In the genomic region with DNA sequence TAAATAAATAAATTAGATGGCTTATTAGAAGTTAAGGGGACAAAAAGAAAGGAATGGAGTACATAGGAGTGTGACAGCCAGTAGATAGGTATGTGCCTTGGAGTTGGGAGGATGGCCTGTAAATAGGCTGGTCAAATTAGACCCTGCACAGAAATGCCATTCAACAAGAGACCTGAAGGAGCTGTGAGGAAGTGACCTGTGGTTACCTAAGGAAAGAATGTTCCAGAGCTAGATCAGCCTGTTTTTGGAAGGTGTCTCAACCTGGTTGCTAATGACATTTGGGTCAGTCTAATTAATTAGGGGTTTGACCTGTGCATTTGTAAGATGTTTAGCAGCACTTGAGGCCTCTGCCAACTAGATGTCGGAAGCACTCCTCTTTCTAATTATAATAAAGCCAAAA, we compare ENCODE assay signal across 27 cellular contexts.
"Had no signal": no experiment of that assay in that cellular context is flagged by ENCODE, and none has a peak within 500 bp of the region (broad histone marks: within the 10 kb centered on the region; RNA-seq: fewer than 3 reads in every experiment).

No MANE protein-coding gene starts in this region.

- H3K9me3 ChIP-seq: esophagus muscularis mucosa, heart right ventricle, lower lobe of right lung, mucosa of descending colon, neutrophil, right lobe of liver, suprapubic skin, thyroid gland, upper lobe of left lung had no signal

- H3K27me3 ChIP-seq: esophagus muscularis mucosa, foreskin keratinocyte, heart right ventricle, neutrophil, right lobe of liver, suprapubic skin, thyroid gland, upper lobe of left lung had no signal

- DNase-seq: dermis blood vessel endothelial cell; effector memory CD4-positive, alpha-beta T cell; foreskin keratinocyte; glutamatergic neuron; heart right ventricle; hippocampal formation; immature natural killer cell; left ventricle myocardium superior; lower lobe of right lung; mucosa of descending colon; naive B cell; right lobe of liver; small intestine; stimulated activated CD4-positive, alpha-beta T cell treated with anti-CD3 and anti-CD28 coated beads, Interleukin-12 subunit alpha, Interleukin-12 subunit beta, amount 100 ng/mL, for 4 hours; stimulated activated CD4-positive, alpha-beta T cell treated with anti-CD3 and anti-CD28 coated beads, Interleukin-1b, Interleukin-23, amount 100 ng/mL, for 48 hours; stimulated activated CD4-positive, alpha-beta T cell treated with anti-CD3 and anti-CD28 coated beads, Interleukin-4, amount 100 ng/mL, for 1 hour; stimulated activated CD8-positive, alpha-beta memory T cell treated with anti-CD3 and anti-CD28 coated beads, Interleukin-4, amount 100 ng/mL, for 48 hours; stimulated activated naive CD4-positive, alpha-beta T cell; stimulated activated naive CD8-positive, alpha-beta T cell treated with anti-CD3 and anti-CD28 coated beads, Interleukin-15, amount 100 ng/mL, for 72 hours; thyroid gland; upper lobe of left lung had no signal

- ATAC-seq: foreskin keratinocyte; heart right ventricle; left ventricle myocardium superior; lower lobe of right lung; mucosa of descending colon; natural killer cell treated with Interleukin-12 subunit alpha and Interleukin-12 subunit beta and Interleukin-15 and Interleukin-18, amount 100 ng/mL, for 72 hours; right lobe of liver; stimulated activated naive CD8-positive, alpha-beta T cell treated with anti-CD3 and anti-CD28 coated beads, Interleukin-15, amount 100 ng/mL, for 72 hours had no signal

- H3K27ac ChIP-seq: coronary artery, esophagus muscularis mucosa, foreskin keratinocyte, heart right ventricle, lower lobe of right lung, neutrophil, parathyroid adenoma, right lobe of liver, suprapubic skin, thyroid gland, upper lobe of left lung had no signal

- H3K4me1 ChIP-seq: foreskin keratinocyte, heart right ventricle, lower lobe of right lung, parathyroid adenoma, right lobe of liver, thyroid gland had no signal

- H3K36me3 ChIP-seq: esophagus muscularis mucosa, heart right ventricle, lower lobe of right lung, neutrophil, right lobe of liver, suprapubic skin, thyroid gland, upper lobe of left lung had no signal

- H3K4me3 ChIP-seq: coronary artery, esophagus muscularis mucosa, heart right ventricle, lower lobe of right lung, mucosa of descending colon, right lobe of liver, suprapubic skin, thyroid gland, upper lobe of left lung had no signal

- H2AFZ ChIP-seq: parathyroid adenoma had no signal

- H3K9ac ChIP-seq: parathyroid adenoma had no signal

- H3K79me2 ChIP-seq: parathyroid adenoma had no signal
